ENCODE assay signal across 8 cellular contexts in genomic region chr9:35073276-35073607, GRCh38. TPM values are rescaled to one million over a fixed set of nuclear protein-coding genes. Genes with fewer than 3 reads are reported as not detected.
DNase-seq lines count a peak whose midpoint lies in the region; ATAC-seq and TF ChIP-seq lines count a peak whose summit lies in the region.

No MANE protein-coding gene starts in this region.

- peaks cover 49% of the 10 kb centered on the region for H3K4me1 Mint-ChIP-seq in CD4-positive, alpha-beta T cell (ENCODE audit: low read depth)
- peaks cover 39% of the 10 kb centered on the region for H3K4me1 Mint-ChIP-seq in dendritic cell treated with granulocyte-macrophage colony-stimulating factor and Interleukin-4, amounts not matched to agents 40 ng/mL and 50 ng/mL, for 4 days (ENCODE audit: low read depth)

- DNase-seq in CD4-positive, alpha-beta T cell = no peak
- no peak for DNase-seq in NB4 (ENCODE audit: low read depth)
- DNase-seq in neuronal stem cell (ENCODE audit: low spot score) = no peak
- no peak for DNase-seq in Kasumi-1 (lab: John Stamatoyannopoulos, UW)
- no peak for DNase-seq in C1 segment of cervical spinal cord (lab: John Stamatoyannopoulos, UW)
- DNase-seq in NCI-H82 (lab: John Stamatoyannopoulos, UW) = no peak
- DNase-seq in T-helper 9 cell = no peak

- H3K18ac ChIP-seq in neuronal stem cell (ENCODE audit: low read length) = no peak overlapping the region

- POLR2A ChIA-PET in CD4-positive, alpha-beta T cell (lab: Charles Lee) = no interaction called here

- no peak overlapping the region for H3K4ac ChIP-seq in neuronal stem cell (ENCODE audit: low read length)

- no peak overlapping the region for H3K23ac ChIP-seq in neuronal stem cell (ENCODE audit: low read depth, low read length, poor library complexity)

- peak overlapping the region; percentile 85 for H3K4me3 Mint-ChIP-seq in CD4-positive, alpha-beta T cell
- peak overlapping the region; percentile 82 for H3K4me3 Mint-ChIP-seq in dendritic cell treated with granulocyte-macrophage colony-stimulating factor and Interleukin-4, amounts not matched to agents 40 ng/mL and 50 ng/mL, for 4 days

- no peak overlapping the region for H2BK5ac ChIP-seq in neuronal stem cell (ENCODE audit: low read length)

- CTCF ChIA-PET in CD4-positive, alpha-beta T cell (lab: Charles Lee) = interaction anchor here (1.2 kb wide), 1 partner anchor 530 kb away, joined by 4 read pairs; no protein-coding TSS in a partner anchor

- intact Hi-C loops in CD4-positive, alpha-beta T cell (cut with DNase I, micrococcal nuclease) = loop anchor here (2.0 to 10.0 kb wide), 5 partner anchors 39 to 548 kb away; partner anchors contain the start of genes DNAJB5 (in 2 of the 2), ENHO (in 1 of the 2) and SIGMAR1 (in 1 of the 2)
- intact Hi-C loops in dendritic cell treated with granulocyte-macrophage colony-stimulating factor and Interleukin-4, amounts not matched to agents 40 ng/mL and 50 ng/mL, for 4 days (cut with micrococcal nuclease) = loop anchor here (5.0 kb wide), 1 partner anchor 406 kb away; a partner anchor contains a TSS

- TF ChIP-seq POLR2A in NB4 (IDR thresholded peaks at IDR 0.05; ENCODE audit: extremely low read depth, insufficient read length) = no peak

- peak overlapping the region; percentile 96 for H3K27ac ChIP-seq in CD4-positive, alpha-beta T cell (ENCODE audit: low read depth, low read length)
- peak overlapping the region; percentile 85 for H3K27ac ChIP-seq in neuronal stem cell (replicated peaks; ENCODE audit: low read length)

- no peak overlapping the region for H2BK120ac ChIP-seq in neuronal stem cell (ENCODE audit: low read depth, low read length)

- no peak overlapping the region for H2AK5ac ChIP-seq in neuronal stem cell (ENCODE audit: low read depth, low read length)

- no peak for TF ChIP-seq CTCF in CD4-positive, alpha-beta T cell (IDR thresholded peaks at IDR 0.05)
- no peak for TF ChIP-seq CTCF in NB4 (IDR thresholded peaks at IDR 0.05; ENCODE audit: low read depth, low read length)

- H2BK15ac ChIP-seq in neuronal stem cell (ENCODE audit: low read length) = no peak overlapping the region

- no peak overlapping the region for H2BK12ac ChIP-seq in neuronal stem cell (ENCODE audit: low read length)

- peaks cover 12 to 17% of the 10 kb centered on the region in 2 donors for H3K4me1 ChIP-seq in neuronal stem cell (ENCODE audit: control insufficient read depth in 2 of 2, insufficient read depth in 1 of 2, low read depth in 1 of 2, low read length in 2 of 2)

- H3K79me1 ChIP-seq in neuronal stem cell (ENCODE audit: low read depth, low read length) = peaks cover 14% of the 10 kb centered on the region

- peak overlapping the region; percentile 87 for H3K27ac Mint-ChIP-seq in CD4-positive, alpha-beta T cell
- H3K27ac Mint-ChIP-seq in dendritic cell treated with granulocyte-macrophage colony-stimulating factor and Interleukin-4, amounts not matched to agents 40 ng/mL and 50 ng/mL, for 4 days = peak overlapping the region; percentile 96

- H2AFZ ChIP-seq in neuronal stem cell (ENCODE audit: low read length) = peak overlapping the region; percentile 56

- no peak for ATAC-seq in CD4-positive, alpha-beta T cell (ENCODE audit: poor library complexity)

- no peaks in the 10 kb centered on the region for H3K9me3 Mint-ChIP-seq in CD4-positive, alpha-beta T cell
- no peaks in the 10 kb centered on the region for H3K9me3 Mint-ChIP-seq in dendritic cell treated with granulocyte-macrophage colony-stimulating factor and Interleukin-4, amounts not matched to agents 40 ng/mL and 50 ng/mL, for 4 days

- H3K36me3 ChIP-seq in neuronal stem cell (replicated peaks in 1 of 2; ENCODE audit: control insufficient read depth in 2 of 2, insufficient read depth in 2 of 2, low read length in 2 of 2) = peaks cover 36 to 79% of the 10 kb centered on the region in 2 donors

- H3K9me3 ChIP-seq in CD4-positive, alpha-beta T cell (ENCODE audit: control insufficient read depth, low read length) = no peaks in the 10 kb centered on the region
- no peaks in the 10 kb centered on the region for H3K9me3 ChIP-seq in neuronal stem cell (replicated peaks in 1 of 2; ENCODE audit: control insufficient read depth in 2 of 2, insufficient read depth in 1 of 2, low read depth in 1 of 2, low read length in 2 of 2)

- H4K91ac ChIP-seq in neuronal stem cell (ENCODE audit: low read depth, low read length, poor library complexity) = no peak overlapping the region

- no peak overlapping the region for H4K8ac ChIP-seq in neuronal stem cell (ENCODE audit: low read depth, low read length)

- H3K27me3 Mint-ChIP-seq in CD4-positive, alpha-beta T cell = no peaks in the 10 kb centered on the region
- H3K27me3 Mint-ChIP-seq in dendritic cell treated with granulocyte-macrophage colony-stimulating factor and Interleukin-4, amounts not matched to agents 40 ng/mL and 50 ng/mL, for 4 days = no peaks in the 10 kb centered on the region

- no peak overlapping the region for H3K9ac ChIP-seq in neuronal stem cell (ENCODE audit: low read depth, low read length, poor library complexity)

- peaks cover 39% of the 10 kb centered on the region for H3K36me3 Mint-ChIP-seq in CD4-positive, alpha-beta T cell (ENCODE audit: low read depth)
- peaks cover 62% of the 10 kb centered on the region for H3K36me3 Mint-ChIP-seq in dendritic cell treated with granulocyte-macrophage colony-stimulating factor and Interleukin-4, amounts not matched to agents 40 ng/mL and 50 ng/mL, for 4 days (ENCODE audit: low read depth)

- no peak overlapping the region for H3K14ac ChIP-seq in neuronal stem cell (ENCODE audit: low read length)

- H3K4me2 ChIP-seq in neuronal stem cell (ENCODE audit: insufficient read depth, low read length, poor library complexity, severe bottlenecking) = no peak overlapping the region

- H3K4me3 ChIP-seq in NB4 (ENCODE audit: low read depth, low read length) = peak overlapping the region; percentile 51
- peak overlapping the region in 1 of 2 donors; percentile 19 for H3K4me3 ChIP-seq in neuronal stem cell (ENCODE audit: low read length in 2 of 2)

- no peaks in the 10 kb centered on the region for H3K27me3 ChIP-seq in CD4-positive, alpha-beta T cell (ENCODE audit: control insufficient read depth, insufficient read depth, low read length)
- no peaks in the 10 kb centered on the region for H3K27me3 ChIP-seq in neuronal stem cell (ENCODE audit: control insufficient read depth in 3 of 3, insufficient read depth in 3 of 3, low read depth in 1 of 3, low read length in 3 of 3)

- WGBS in neuronal stem cell (ENCODE audit: extremely low coverage in 2 of 2, insufficient read length in 2 of 2, insufficient replicate concordance in 1 of 2), 2 donors = no CpG with 5 or more reads among the region's 2 CpGs

RNA-seq across cellular contexts. Expression of gene VCP, which starts 0.8 kb away (rescaled TPM):
- total RNA-seq in CD4-positive, alpha-beta T cell = 100 to 1,000 TPM; 218 to 245 TPM
- 97.4 TPM for polyA plus RNA-seq in neuronal stem cell (2013, experiment 1 of 2)
- 97.3 TPM for polyA plus RNA-seq in neuronal stem cell (2013, experiment 2 of 2)

RNA-seq across cellular contexts. Expression of gene FANCG, which starts 6.5 kb away (rescaled TPM):
- total RNA-seq in CD4-positive, alpha-beta T cell = 10 to 100 TPM; 21.7 to 24.6 TPM
- polyA plus RNA-seq in neuronal stem cell (2013, experiment 1 of 2) = 61.9 TPM
- 57.5 TPM for polyA plus RNA-seq in neuronal stem cell (2013, experiment 2 of 2)

RNA-seq across cellular contexts. Expression of gene PIGO, which starts 23.1 kb away (rescaled TPM):
- 10 to 100 TPM; 17.5 to 18.9 TPM for total RNA-seq in CD4-positive, alpha-beta T cell
- 9.3 TPM for polyA plus RNA-seq in neuronal stem cell (2013, experiment 1 of 2)
- polyA plus RNA-seq in neuronal stem cell (2013, experiment 2 of 2) = 9.1 TPM

RNA-seq across cellular contexts. Expression of gene STOML2, which starts 29.7 kb away (rescaled TPM):
- total RNA-seq in CD4-positive, alpha-beta T cell = 10 to 100 TPM; 29.8 to 30.5 TPM
- 135 TPM for polyA plus RNA-seq in neuronal stem cell (2013, experiment 1 of 2)
- polyA plus RNA-seq in neuronal stem cell (2013, experiment 2 of 2) = 135 TPM

RNA-seq across cellular contexts. Expression of gene ATOSB, which starts 42.4 kb away (rescaled TPM):
- 1 to 10 TPM; 5.0 to 5.1 TPM for total RNA-seq in CD4-positive, alpha-beta T cell
- polyA plus RNA-seq in neuronal stem cell (2013, experiment 1 of 2) = 22.3 TPM
- polyA plus RNA-seq in neuronal stem cell (2013, experiment 2 of 2) = 22.3 TPM
